1 cellular context compared by ENCODE assay signal in genomic region chr20:56362833-56363413, GRCh38.
TF ChIP-seq lines count a peak whose summit lies in the region.

No MANE protein-coding gene starts in this region.

TF ChIP-seq in K562, 482 proteins besides CTCF, POLR2A, EP300 and RAD21 (continues in another document):
- TF ChIP-seq POLR3G (IDR thresholded peaks at IDR 0.05; ENCODE audit: extremely low read depth, insufficient read length, insufficient replicate concordance): no peak
- TF ChIP-seq SNAPC5 (CRISPR knock-in tag; IDR thresholded peaks at IDR 0.05): no peak
- no peak for TF ChIP-seq ZNF695 (CRISPR knock-in tag; IDR thresholded peaks at IDR 0.05)
- peak; percentile 79 for TF ChIP-seq ZNF766 (CRISPR knock-in tag; conservative IDR thresholded peaks at IDR 0.05)
- peak in 1 of 2 experiments; percentile 29; a peak in 1 of 4 replicates for TF ChIP-seq SRF (CRISPR knock-in tag; IDR thresholded peaks at IDR 0.05)
- TF ChIP-seq TSHZ1 (CRISPR knock-in tag; IDR thresholded peaks at IDR 0.05): no peak
- TF ChIP-seq SMARCB1 (IDR thresholded peaks at IDR 0.05; ENCODE audit: insufficient read length, low read depth): no peak
- TF ChIP-seq THRB (CRISPR knock-in tag; conservative IDR thresholded peaks at IDR 0.05): 0 out of 2 replicates have a peak, but pooled peaks have one; percentile 9
- TF ChIP-seq NFE2L1 (tag; IDR thresholded peaks at IDR 0.05; ENCODE audit: borderline replicate concordance, low read depth): no peak
- TF ChIP-seq ID3 (CRISPR knock-in tag; IDR thresholded peaks at IDR 0.05): no peak
- 0 out of 2 replicates have a peak, but pooled peaks have one; percentile 40 for TF ChIP-seq ID3 (tag; IDR thresholded peaks at IDR 0.05)
- TF ChIP-seq E4F1 (CRISPR knock-in tag; IDR thresholded peaks at IDR 0.05; ENCODE audit: borderline replicate concordance): no peak
- TF ChIP-seq CBX8 (IDR thresholded peaks at IDR 0.05; ENCODE audit: borderline replicate concordance, extremely low read depth, low read depth, low read length, poor library complexity, severe bottlenecking): no peak
- 0 out of 2 replicates have a peak, but pooled peaks have one; percentile 36 for TF ChIP-seq ATF6 (CRISPR knock-in tag; IDR thresholded peaks at IDR 0.05)
- TF ChIP-seq ZNF57 (CRISPR knock-in tag; IDR thresholded peaks at IDR 0.05): no peak
- no peak for TF ChIP-seq RBM22 (IDR thresholded peaks at IDR 0.05; ENCODE audit: low read depth, low read length, poor library complexity, severe bottlenecking)
- peak; percentile 84 for TF ChIP-seq ZNF175 (CRISPR knock-in tag; IDR thresholded peaks at IDR 0.05; ENCODE audit: low read depth)
- TF ChIP-seq ZBED1 (IDR thresholded peaks at IDR 0.05): peak; percentile 86; the same call in 1 of the 2 replicates
- TF ChIP-seq ZNF347 (CRISPR knock-in tag; IDR thresholded peaks at IDR 0.05; ENCODE audit: low read depth): no peak
- TF ChIP-seq DACH1 (IDR thresholded peaks at IDR 0.05; ENCODE audit: partially characterized antibody): peak; percentile 96
- no peak for TF ChIP-seq FOSL1 (tag; conservative IDR thresholded peaks at IDR 0.05)
- no peak for TF ChIP-seq CBFB (CRISPR knock-in tag; IDR thresholded peaks at IDR 0.05)
- TF ChIP-seq ZKSCAN8 (CRISPR knock-in tag; IDR thresholded peaks at IDR 0.05): peak; percentile 85
- no peak for TF ChIP-seq ZNF263 (CRISPR knock-in tag; IDR thresholded peaks at IDR 0.05; ENCODE audit: borderline replicate concordance)
- no peak for TF ChIP-seq HOMEZ (CRISPR knock-in tag; IDR thresholded peaks at IDR 0.05)
- no peak for TF ChIP-seq HMG20A (CRISPR knock-in tag; conservative IDR thresholded peaks at IDR 0.05)
- no peak for TF ChIP-seq POLR2B (IDR thresholded peaks at IDR 0.05; ENCODE audit: low read depth, partially characterized antibody)
- TF ChIP-seq FOXK1 (CRISPR knock-in tag; IDR thresholded peaks at IDR 0.05; ENCODE audit: borderline replicate concordance): no peak
- no peak for TF ChIP-seq ZNF165 (CRISPR knock-in tag; IDR thresholded peaks at IDR 0.05; ENCODE audit: borderline replicate concordance)
- TF ChIP-seq PHF20 (IDR thresholded peaks at IDR 0.05; ENCODE audit: partially characterized antibody): no peak
- TF ChIP-seq TEAD4 (IDR thresholded peaks at IDR 0.05; ENCODE audit: low read length): peak; percentile 98
- no peak for TF ChIP-seq TEAD4 (CRISPR knock-in tag; IDR thresholded peaks at IDR 0.05; ENCODE audit: borderline replicate concordance)
- peak; percentile 72; the same call in 1 of the 2 replicates for TF ChIP-seq TCF7 (IDR thresholded peaks at IDR 0.05; ENCODE audit: borderline replicate concordance)
- no peak for TF ChIP-seq PRPF4 (IDR thresholded peaks at IDR 0.05; ENCODE audit: insufficient read depth, low read depth, low read length, poor library complexity, severe bottlenecking)
- peak; percentile 61; the same call in 1 of the 2 replicates for TF ChIP-seq HBP1 (CRISPR knock-in tag; IDR thresholded peaks at IDR 0.05)
- peak in 1 of 2 experiments; percentile 16; a peak in 1 of 4 replicates for TF ChIP-seq TEAD1 (CRISPR knock-in tag; IDR thresholded peaks at IDR 0.05)
- TF ChIP-seq HSF4 (CRISPR knock-in tag; IDR thresholded peaks at IDR 0.05; ENCODE audit: borderline replicate concordance): no peak
- no peak for TF ChIP-seq RBM39 (optimal IDR thresholded peaks at IDR 0.05; ENCODE audit: low read depth, low read length)
- 0 out of 2 replicates have a peak, but pooled peaks have one; percentile 54 for TF ChIP-seq THAP12 (CRISPR knock-in tag; IDR thresholded peaks at IDR 0.05)
- TF ChIP-seq ZNF124 (CRISPR knock-in tag; IDR thresholded peaks at IDR 0.05): no peak
- TF ChIP-seq FOXO4 (CRISPR knock-in tag; IDR thresholded peaks at IDR 0.05): no peak
- peak; percentile 42; the same call in 1 of the 2 replicates for TF ChIP-seq XRCC5 (IDR thresholded peaks at IDR 0.05; ENCODE audit: low read depth, low read length)
- TF ChIP-seq SUPT5H (IDR thresholded peaks at IDR 0.05): 0 out of 2 replicates have a peak, but pooled peaks have one; percentile 17
- TF ChIP-seq GATAD2B (IDR thresholded peaks at IDR 0.05; ENCODE audit: borderline replicate concordance): peak; percentile 78
- TF ChIP-seq RBM15 (IDR thresholded peaks at IDR 0.05; ENCODE audit: insufficient read depth, low read length): no peak
- TF ChIP-seq ZFX (CRISPR knock-in tag; IDR thresholded peaks at IDR 0.05): 0 out of 2 replicates have a peak, but pooled peaks have one; percentile 20
- TF ChIP-seq PYGO2 (tag; IDR thresholded peaks at IDR 0.05): no peak
- no peak for TF ChIP-seq FOXA3 (CRISPR knock-in tag; conservative IDR thresholded peaks at IDR 0.05 in 1 of 2, IDR thresholded peaks at IDR 0.05 in 1 of 2)
